ENCODE assay signal across 28 cellular contexts in the genomic region with DNA sequence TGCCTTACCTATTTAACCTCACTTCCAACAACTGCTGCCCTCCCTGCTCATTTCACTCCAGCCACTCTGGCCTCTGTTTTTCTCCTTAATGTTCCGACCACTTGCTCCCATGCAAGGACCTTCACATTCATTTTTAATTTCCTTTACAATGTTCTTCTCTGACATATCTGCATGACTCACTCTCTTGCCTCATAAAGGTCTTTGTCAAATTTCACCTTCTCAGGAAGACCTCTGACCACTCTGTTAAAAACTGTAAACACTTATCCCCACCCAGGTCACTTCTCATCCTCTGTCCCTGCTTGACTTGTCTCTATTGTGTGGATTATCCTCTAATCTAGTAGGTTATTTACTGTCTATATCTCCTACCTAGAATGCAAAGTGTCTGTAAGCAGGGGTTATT.
"Had no signal": no experiment of that assay in that cellular context is flagged by ENCODE, and none has a peak within 500 bp of the region (broad histone marks: within the 10 kb centered on the region; RNA-seq: fewer than 3 reads in every experiment).

No MANE protein-coding gene starts in this region.

- H3K36me3 Mint-ChIP-seq: activated naive CD8-positive, alpha-beta T cell; mesothelial cell of epicardium; naive B cell; stimulated activated effector memory CD8-positive, alpha-beta T cell treated with anti-CD3 and anti-CD28 coated beads, Interleukin-12 subunit alpha, Interleukin-12 subunit beta, amount 100 ng/mL, for 72 hours had no signal

- H3K4me3 ChIP-seq: adrenal gland, esophagus squamous epithelium, gastrocnemius medialis, ovary, sigmoid colon, upper lobe of left lung, vagina had no signal

- DNase-seq: activated CD4-positive, alpha-beta T cell treated with anti-CD3 and anti-CD28 coated beads for 36 hours; activated CD4-positive, CD25-positive, alpha-beta regulatory T cell; activated effector memory CD4-positive, alpha-beta T cell treated with Interleukin-2 at 50 U/mL for 16 hours; activated naive CD4-positive, alpha-beta T cell treated with Interleukin-2 at 50 U/mL for 16 hours; activated T-cell treated with anti-CD3 and anti-CD28 coated beads for 4 hours; activated T-cell treated with anti-CD3 and anti-CD28 coated beads, Interleukin-2, amount 50 U/mL, for 72 hours; adrenal gland; brain microvascular endothelial cell; central memory CD4-positive, alpha-beta T cell; endodermal cell; esophagus squamous epithelium; gastrocnemius medialis; glutamatergic neuron; left colon; naive B cell; ovary; sigmoid colon; small intestine; stimulated activated CD4-positive, alpha-beta T cell treated with anti-CD3 and anti-CD28 coated beads, Interleukin-4, amount 100 ng/mL, for 24 hours; substantia nigra; upper lobe of left lung had no signal

- ATAC-seq: activated CD4-positive, alpha-beta T cell treated with anti-CD3 and anti-CD28 coated beads for 36 hours; activated T-cell treated with anti-CD3 and anti-CD28 coated beads, Interleukin-2, amount 50 U/mL, for 72 hours; gastrocnemius medialis; left colon; stimulated activated effector memory CD8-positive, alpha-beta T cell treated with anti-CD3 and anti-CD28 coated beads, Interleukin-12 subunit alpha, Interleukin-12 subunit beta, amount 100 ng/mL, for 72 hours had no signal

- H3K4me3 Mint-ChIP-seq: activated CD4-positive, alpha-beta T cell treated with anti-CD3 and anti-CD28 coated beads for 36 hours; activated naive CD8-positive, alpha-beta T cell; activated T-cell treated with anti-CD3 and anti-CD28 coated beads, Interleukin-2, amount 50 U/mL, for 72 hours; dendritic cell treated with granulocyte-macrophage colony-stimulating factor and Interleukin-4, amounts not matched to agents 40 ng/mL and 50 ng/mL, for 4 days; endodermal cell; mesothelial cell of epicardium; naive B cell; stimulated activated effector memory CD8-positive, alpha-beta T cell treated with anti-CD3 and anti-CD28 coated beads, Interleukin-12 subunit alpha, Interleukin-12 subunit beta, amount 100 ng/mL, for 72 hours; stimulated activated naive CD8-positive, alpha-beta T cell treated with anti-CD3 and anti-CD28 coated beads, Interleukin-15, Interleukin-2, amounts not matched to agents 100 ng/mL and 50 ng/mL, for 24 hours had no signal

- H3K9me3 Mint-ChIP-seq: dendritic cell treated with granulocyte-macrophage colony-stimulating factor and Interleukin-4, amounts not matched to agents 40 ng/mL and 50 ng/mL, for 4 days; endodermal cell; mesothelial cell of epicardium had no signal

- H3K4me1 Mint-ChIP-seq: activated CD4-positive, alpha-beta T cell treated with anti-CD3 and anti-CD28 coated beads for 36 hours; mesothelial cell of epicardium; naive B cell; stimulated activated effector memory CD8-positive, alpha-beta T cell treated with anti-CD3 and anti-CD28 coated beads, Interleukin-12 subunit alpha, Interleukin-12 subunit beta, amount 100 ng/mL, for 72 hours had no signal

- H3K27ac Mint-ChIP-seq: activated CD4-positive, alpha-beta T cell treated with anti-CD3 and anti-CD28 coated beads for 36 hours; activated naive CD8-positive, alpha-beta T cell; activated T-cell treated with anti-CD3 and anti-CD28 coated beads, Interleukin-2, amount 50 U/mL, for 72 hours; dendritic cell treated with granulocyte-macrophage colony-stimulating factor and Interleukin-4, amounts not matched to agents 40 ng/mL and 50 ng/mL, for 4 days; endodermal cell; mesothelial cell of epicardium; naive B cell; progenitor cell of endocrine pancreas; stimulated activated effector memory CD8-positive, alpha-beta T cell treated with anti-CD3 and anti-CD28 coated beads, Interleukin-12 subunit alpha, Interleukin-12 subunit beta, amount 100 ng/mL, for 72 hours; stimulated activated naive CD8-positive, alpha-beta T cell treated with anti-CD3 and anti-CD28 coated beads, Interleukin-15, Interleukin-2, amounts not matched to agents 100 ng/mL and 50 ng/mL, for 24 hours had no signal

- H3K27me3 Mint-ChIP-seq: activated CD4-positive, alpha-beta T cell treated with anti-CD3 and anti-CD28 coated beads for 36 hours; activated naive CD8-positive, alpha-beta T cell; dendritic cell treated with granulocyte-macrophage colony-stimulating factor and Interleukin-4, amounts not matched to agents 40 ng/mL and 50 ng/mL, for 4 days; naive B cell; progenitor cell of endocrine pancreas; stimulated activated naive CD8-positive, alpha-beta T cell treated with anti-CD3 and anti-CD28 coated beads, Interleukin-15, Interleukin-2, amounts not matched to agents 100 ng/mL and 50 ng/mL, for 24 hours had no signal
